Comparison of ENCODE assay signal across 1 cellular context in genomic region chr13:46170268-46170667, GRCh38.
TF ChIP-seq lines count a peak whose summit lies in the region.

No MANE protein-coding gene starts in this region.

TF ChIP-seq in HepG2, 621 proteins besides CTCF, POLR2A, EP300 and RAD21:
- TF ChIP-seq ZXDC (CRISPR knock-in tag; IDR thresholded peaks at IDR 0.05): no peak
- TF ChIP-seq SRF (IDR thresholded peaks at IDR 0.05; ENCODE audit: low read depth, low read length): no peak
- no peak for TF ChIP-seq ZNF281 (CRISPR knock-in tag; IDR thresholded peaks at IDR 0.05; ENCODE audit: borderline replicate concordance)
- no peak for TF ChIP-seq ZNF580 (CRISPR knock-in tag; IDR thresholded peaks at IDR 0.05; ENCODE audit: borderline replicate concordance, low read depth)
- no peak for TF ChIP-seq IKZF1 (IDR thresholded peaks at IDR 0.05)
- TF ChIP-seq ERF (CRISPR knock-in tag; IDR thresholded peaks at IDR 0.05): no peak
- no peak for TF ChIP-seq GZF1 (CRISPR knock-in tag; IDR thresholded peaks at IDR 0.05)
- TF ChIP-seq ZNF749 (CRISPR knock-in tag; IDR thresholded peaks at IDR 0.05; ENCODE audit: borderline replicate concordance): no peak
- TF ChIP-seq ZSCAN22 (CRISPR knock-in tag; IDR thresholded peaks at IDR 0.05): no peak
- TF ChIP-seq NR2F2 (IDR thresholded peaks at IDR 0.05; ENCODE audit: borderline replicate concordance, low read depth): no peak
- no peak for TF ChIP-seq ZNF292 (CRISPR knock-in tag; IDR thresholded peaks at IDR 0.05; ENCODE audit: borderline replicate concordance, low read depth)
